Comparison of ENCODE assay signal across 19 cellular contexts in the genomic region with DNA sequence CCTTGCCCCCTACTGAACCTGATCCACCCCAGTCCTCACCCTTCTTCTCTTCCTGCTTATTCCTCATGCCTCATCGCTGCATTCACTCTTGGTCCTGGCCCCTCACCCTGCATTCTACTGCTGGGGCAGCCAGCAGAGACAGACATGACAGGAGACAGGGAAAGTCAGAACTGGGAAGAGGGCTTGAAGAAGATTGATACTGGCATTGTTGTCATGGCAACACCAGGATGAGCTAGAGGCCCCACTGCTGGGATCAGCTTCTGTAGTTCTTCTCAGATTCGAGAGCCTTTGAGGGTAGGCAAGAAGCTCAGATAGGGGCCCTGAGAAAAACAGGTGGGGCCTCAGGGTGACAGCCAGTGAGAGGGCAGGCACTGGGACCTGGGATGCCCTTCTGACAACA.
A peak's percentile ranks its signal among the peaks of the same experiment; 100 is the strongest.
DNase-seq lines count a peak whose midpoint lies in the region; ATAC-seq, FAIRE-seq and TF ChIP-seq lines count a peak whose summit lies in the region.
"Had no signal": no experiment of that assay in that cellular context is flagged by ENCODE, and none has a peak within 500 bp of the region (broad histone marks: within the 10 kb centered on the region; RNA-seq: fewer than 3 reads in every experiment).

No MANE protein-coding gene starts in this region.

- TF ChIP-seq EP300 in HepG2 (IDR thresholded peaks at IDR 0.05; ENCODE audit: low read depth in 2 of 2, low read length in 2 of 2) (no peak), HepG2 (CRISPR knock-in tag; IDR thresholded peaks at IDR 0.05; ENCODE audit: borderline replicate concordance) (no peak)

- no peaks in the 10 kb centered on the region for H3K4me1 ChIP-seq in HepG2 (ENCODE audit: insufficient read depth, low read length)
- no peaks in the 10 kb centered on the region for H3K4me1 ChIP-seq in right lobe of liver
- H3K4me1 ChIP-seq in ascending aorta = peaks cover 3 to 4% of the 10 kb centered on the region in 2 donors
- H3K4me1 ChIP-seq: Caco-2 had no signal

- in situ Hi-C loops in HepG2 (cut with HindIII; ENCODE audit: extremely low pct_ligation_motif_present, low pct_unique_long_range_greater_than_20kb) = no loop called here

- POLR2A ChIA-PET in HepG2 (lab: Yijun Ruan, JAX) = no interaction called here

- no peaks in the 10 kb centered on the region for H3K9me3 Mint-ChIP-seq in brain
- H3K9me3 Mint-ChIP-seq: CD4-positive, alpha-beta T cell; H9 had no signal

- H3K9me3 ChIP-seq in HepG2 (ENCODE audit: low read length) = no peaks in the 10 kb centered on the region
- no peaks in the 10 kb centered on the region for H3K9me3 ChIP-seq in right lobe of liver
- H3K9me3 ChIP-seq in ascending aorta = no peaks in the 10 kb centered on the region
- H3K9me3 ChIP-seq: Caco-2 had no signal

- ATAC-seq in HepG2 (no peak), right lobe of liver (no peak)

- peaks cover 41% of the 10 kb centered on the region for H3K4me1 Mint-ChIP-seq in brain

- peak overlapping the region in 1 of 5 experiments; percentile 25 for H3K4me3 Mint-ChIP-seq in brain
- H3K4me3 Mint-ChIP-seq: CD4-positive, alpha-beta T cell; H9; IgD-negative memory B cell had no signal

- no TSS peak for BruUV-seq in HepG2 (replicated peaks; lab: Mats Ljungman, UMichigan)

- intact Hi-C loops in HepG2 (cut with micrococcal nuclease; ENCODE audit: unreplicated experiment) = no loop called here
- intact Hi-C loops in right lobe of liver (cut with DNase I) = no loop called here
- intact Hi-C loops in ascending aorta (cut with DNase I) = no loop called here

- no peak overlapping the region for H3K4me2 ChIP-seq in HepG2 (ENCODE audit: low read depth, low read length)

- H3K9ac ChIP-seq in HepG2 (ENCODE audit: insufficient read depth, low read depth, low read length) = no peak overlapping the region

- 0% methylated on average over 2 of the region's 2 CpGs for WGBS in HepG2 (ENCODE audit: low lambda C conversion rate)
- WGBS in right lobe of liver (ENCODE audit: insufficient coverage, low coverage, low lambda C conversion rate, missing lambda C conversion rate) = 17% methylated on average over 2 of the region's 2 CpGs

- DNase-seq in HepG2 (ENCODE audit: low spot score) (no peak), right lobe of liver (no peak), NCI-H524 treated with DMSO at 0.1 percent for 48 hours (lab: John Stamatoyannopoulos, UW) (peak; percentile 19), ureter (ENCODE audit: low spot score) (no peak), ascending aorta (ENCODE audit: low spot score in 2 of 2) (no peak)
- DNase-seq in activated CD4-positive, alpha-beta T cell treated with anti-CD3 and anti-CD28 coated beads for 48 hours = no peak
- DNase-seq: ACHN; Caco-2; CD4-positive, alpha-beta T cell; H9 had no signal

- no peak for TF ChIP-seq POLR2A in HepG2 (IDR thresholded peaks at IDR 0.05; ENCODE audit: insufficient read depth in 1 of 2, low read depth in 2 of 2, low read length in 2 of 2)
- TF ChIP-seq POLR2A in right lobe of liver (IDR thresholded peaks at IDR 0.05) = no peak

- H3K27ac ChIP-seq in HepG2 (ENCODE audit: extremely low read length, insufficient read depth, low read length) (no peak overlapping the region), right lobe of liver (no peak overlapping the region), ascending aorta (no peak overlapping the region)
- H3K27ac ChIP-seq: C4-2B had no signal

- H2AFZ ChIP-seq in HepG2 (ENCODE audit: low read length) = no peak overlapping the region

- no peaks in the 10 kb centered on the region for H4K20me1 ChIP-seq in HepG2 (ENCODE audit: insufficient read depth, low read length)

- H3K4me3 ChIP-seq in HepG2 (replicated peaks in 1 of 3; ENCODE audit: insufficient read depth in 1 of 3, low read depth in 2 of 3, low read length in 3 of 3) (no peak overlapping the region), right lobe of liver (no peak overlapping the region), ascending aorta (no peak overlapping the region)

- H3K36me3 ChIP-seq in HepG2 (replicated peaks in 1 of 2; ENCODE audit: control insufficient read depth in 1 of 2, insufficient read depth in 2 of 2, low read length in 2 of 2) = no peaks in the 10 kb centered on the region
- H3K36me3 ChIP-seq in right lobe of liver = no peaks in the 10 kb centered on the region
- no peaks in the 10 kb centered on the region for H3K36me3 ChIP-seq in ascending aorta

- no peak for TF ChIP-seq CTCF in HepG2 (CRISPR knock-in tag; IDR thresholded peaks at IDR 0.05)
- no peak for TF ChIP-seq CTCF in right lobe of liver (IDR thresholded peaks at IDR 0.05)
- no peak for TF ChIP-seq CTCF in brain (conservative IDR thresholded peaks at IDR 0.05)
- TF ChIP-seq CTCF in ascending aorta (IDR thresholded peaks at IDR 0.05) = no peak

- CTCF ChIA-PET in HepG2 (lab: Yijun Ruan, JAX; ENCODE audit: low intra/inter-chr PET ratio, low total read pairs) = no interaction called here

- H3K79me2 ChIP-seq in HepG2 (ENCODE audit: insufficient read depth, low read length) = no peaks in the 10 kb centered on the region

- no peak for TF ChIP-seq RAD21 in HepG2 (CRISPR knock-in tag; IDR thresholded peaks at IDR 0.05)

- FAIRE-seq in HepG2 (lab: Jason Lieb, UNC) = no peak
- FAIRE-seq: A204.1, D721Med, G401.6, GM12891, GM19239, HTR-8/SVneo had no signal

- H3K27me3 ChIP-seq in HepG2 (ENCODE audit: control insufficient read depth in 1 of 2, insufficient read depth in 2 of 2, low read length in 2 of 2) (no peaks in the 10 kb centered on the region), right lobe of liver (no peaks in the 10 kb centered on the region), ascending aorta (no peaks in the 10 kb centered on the region)

- H3K27ac Mint-ChIP-seq in brain = peak overlapping the region in 3 of 5 experiments; percentile 15 to 92 (median 87)
- H3K27ac Mint-ChIP-seq: CD4-positive, alpha-beta T cell; IgD-negative memory B cell had no signal

- H3K27me3 Mint-ChIP-seq in brain = peaks cover 20% of the 10 kb centered on the region
- H3K27me3 Mint-ChIP-seq: CD4-positive, alpha-beta T cell had no signal

- no peaks in the 10 kb centered on the region for H3K36me3 Mint-ChIP-seq in brain
- H3K36me3 Mint-ChIP-seq: IgD-negative memory B cell had no signal

TF ChIP-seq in HepG2, 621 proteins besides CTCF, POLR2A, EP300 and RAD21:
- TF ChIP-seq, protein P1, sequence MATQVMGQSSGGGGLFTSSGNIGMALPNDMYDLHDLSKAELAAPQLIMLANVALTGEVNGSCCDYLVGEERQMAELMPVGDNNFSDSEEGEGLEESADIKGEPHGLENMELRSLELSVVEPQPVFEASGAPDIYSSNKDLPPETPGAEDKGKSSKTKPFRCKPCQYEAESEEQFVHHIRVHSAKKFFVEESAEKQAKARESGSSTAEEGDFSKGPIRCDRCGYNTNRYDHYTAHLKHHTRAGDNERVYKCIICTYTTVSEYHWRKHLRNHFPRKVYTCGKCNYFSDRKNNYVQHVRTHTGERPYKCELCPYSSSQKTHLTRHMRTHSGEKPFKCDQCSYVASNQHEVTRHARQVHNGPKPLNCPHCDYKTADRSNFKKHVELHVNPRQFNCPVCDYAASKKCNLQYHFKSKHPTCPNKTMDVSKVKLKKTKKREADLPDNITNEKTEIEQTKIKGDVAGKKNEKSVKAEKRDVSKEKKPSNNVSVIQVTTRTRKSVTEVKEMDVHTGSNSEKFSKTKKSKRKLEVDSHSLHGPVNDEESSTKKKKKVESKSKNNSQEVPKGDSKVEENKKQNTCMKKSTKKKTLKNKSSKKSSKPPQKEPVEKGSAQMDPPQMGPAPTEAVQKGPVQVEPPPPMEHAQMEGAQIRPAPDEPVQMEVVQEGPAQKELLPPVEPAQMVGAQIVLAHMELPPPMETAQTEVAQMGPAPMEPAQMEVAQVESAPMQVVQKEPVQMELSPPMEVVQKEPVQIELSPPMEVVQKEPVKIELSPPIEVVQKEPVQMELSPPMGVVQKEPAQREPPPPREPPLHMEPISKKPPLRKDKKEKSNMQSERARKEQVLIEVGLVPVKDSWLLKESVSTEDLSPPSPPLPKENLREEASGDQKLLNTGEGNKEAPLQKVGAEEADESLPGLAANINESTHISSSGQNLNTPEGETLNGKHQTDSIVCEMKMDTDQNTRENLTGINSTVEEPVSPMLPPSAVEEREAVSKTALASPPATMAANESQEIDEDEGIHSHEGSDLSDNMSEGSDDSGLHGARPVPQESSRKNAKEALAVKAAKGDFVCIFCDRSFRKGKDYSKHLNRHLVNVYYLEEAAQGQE (IDR thresholded peaks at IDR 0.05; ENCODE audit: borderline replicate concordance in 1 of 2, low read depth in 1 of 2, low read length in 2 of 2) = no peak
- peak; percentile 38; the same call in 1 of the 2 replicates for TF ChIP-seq RFX1 (IDR thresholded peaks at IDR 0.05)
